Comparison of ENCODE assay signal across 8 cellular contexts in genomic region chr11:64357904-64358535, GRCh38.
DNase-seq lines count a peak whose midpoint lies in the region; ATAC-seq and TF ChIP-seq lines count a peak whose summit lies in the region.

No MANE protein-coding gene starts in this region.

- POLR2A ChIA-PET in RWPE1 (lab: Yijun Ruan, JAX; ENCODE audit: low non-redundant PET), result interaction anchor here (0.6 to 3.2 kb wide), 3 partner anchors 41 to 48 kb away, joined by 3 to 19 read pairs (median 4); partner anchors contain the start of genes PRDX5 and TRMT112

- H3K27ac ChIP-seq in RWPE1 (peak overlapping the region; percentile 98), caudate nucleus (ENCODE audit: low read depth, low read length) (peak overlapping the region; percentile 91)

- peaks cover 34% of the 10 kb centered on the region for H3K4me1 Mint-ChIP-seq in nephron progenitor cell

- H3K9me3 Mint-ChIP-seq in nephron progenitor cell, result no peaks in the 10 kb centered on the region

- H3K27ac Mint-ChIP-seq in nephron progenitor cell, result no peak overlapping the region

- H3K36me3 Mint-ChIP-seq in nephron progenitor cell (ENCODE audit: low read depth), result peaks cover 9% of the 10 kb centered on the region

- H3K4me3 Mint-ChIP-seq in nephron progenitor cell, result peak overlapping the region; percentile 58

- TF ChIP-seq CTCF in RWPE1 (conservative IDR thresholded peaks at IDR 0.05; ENCODE audit: low read depth) (no peak), nephron progenitor cell (IDR thresholded peaks at IDR 0.05) (no peak)

- no peak for ATAC-seq in HG02571 (IDR thresholded peaks at IDR 0.05; ENCODE audit: unreplicated experiment)

- H3K27me3 Mint-ChIP-seq in nephron progenitor cell (ENCODE audit: low read depth, poor library complexity), result peaks cover 4% of the 10 kb centered on the region

- DNase-seq in ELR (ENCODE audit: low read depth), result peak; percentile 76
- peak; percentile 93 for DNase-seq in RWPE1 (ENCODE audit: low spot score)
- no peak for DNase-seq in caudate nucleus (lab: John Stamatoyannopoulos, UW)
- DNase-seq in nephron progenitor cell, result no peak
- no peak for DNase-seq in NCI-H2029 treated with DMSO at 0.1 percent for 48 hours (lab: John Stamatoyannopoulos, UW)
- DNase-seq in NCI-H510A treated with DMSO at 0.1 percent for 48 hours (lab: John Stamatoyannopoulos, UW), result no peak
- DNase-seq in SKM-1 treated with dmso at 0.1 percent for 144 hours (lab: John Stamatoyannopoulos, UW; ENCODE audit: unreplicated experiment), result no peak

- CTCF ChIA-PET in RWPE1 (lab: Yijun Ruan, JAX), result interaction anchor here (0.7 to 1.0 kb wide), 2 partner anchors 15 to 40 kb away, joined by 3 to 7 read pairs; no protein-coding TSS in a partner anchor

Comparison
In these comparisons a context has a peak if more than half of its experiments do, and no peak if none do; other contexts are left out.
1. DNase-seq: peak in ELR (single experiment) and RWPE1 (single experiment); none in caudate nucleus (0 of 61), nephron progenitor cell (single experiment), NCI-H2029 treated with DMSO at 0.1 percent for 48 hours (single experiment), NCI-H510A treated with DMSO at 0.1 percent for 48 hours (single experiment) and SKM-1 treated with dmso at 0.1 percent for 144 hours (single experiment).